Comparison of ENCODE assay signal across 11 cellular contexts in genomic region chr14:86799244-86799647, GRCh38.
DNase-seq lines count a peak whose midpoint lies in the region; ATAC-seq and TF ChIP-seq lines count a peak whose summit lies in the region.
"Had no signal": no experiment of that assay in that cellular context is flagged by ENCODE, and none has a peak within 500 bp of the region (broad histone marks: within the 10 kb centered on the region; RNA-seq: fewer than 3 reads in every experiment).

No MANE protein-coding gene starts in this region.

- H3K4me3 ChIP-seq in AG10803 (ENCODE audit: low read length) = no peak overlapping the region
- H3K4me3 ChIP-seq: SJCRH30, spleen had no signal

- ATAC-seq in left lobe of liver = peak; percentile 84
- ATAC-seq in GM18519 (IDR thresholded peaks at IDR 0.05; ENCODE audit: low FRiP score, unreplicated experiment) = no peak
- ATAC-seq in stimulated activated memory B cell treated with anti-CD40 and anti-IgM and Interleukin-4, amounts not matched to agents 10 μg/mL and 1 μg/mL and 100 μg/mL, for 72 hours = no peak

- DNase-seq in AG10803 (ENCODE audit: low read depth) (peak; percentile 94), Kasumi-1 (lab: John Stamatoyannopoulos, UW) (peak; percentile 31 to 35), amniotic stem cell (lab: John Stamatoyannopoulos, UW) (peak; percentile 69), left lobe of liver (ENCODE audit: low spot score) (peak; percentile 55), NCI-H1436 (lab: John Stamatoyannopoulos, UW) (no peak), NCI-H128 (lab: John Stamatoyannopoulos, UW; ENCODE audit: unreplicated experiment) (no peak)
- DNase-seq: DMS79, spleen had no signal

- H3K9me3 Mint-ChIP-seq in stimulated activated memory B cell treated with anti-CD40 and anti-IgM and Interleukin-4, amounts not matched to agents 10 μg/mL and 1 μg/mL and 100 μg/mL, for 72 hours = no peaks in the 10 kb centered on the region

- H3K4me1 Mint-ChIP-seq in stimulated activated memory B cell treated with anti-CD40 and anti-IgM and Interleukin-4, amounts not matched to agents 10 μg/mL and 1 μg/mL and 100 μg/mL, for 72 hours = no peaks in the 10 kb centered on the region

- H3K27ac Mint-ChIP-seq in stimulated activated memory B cell treated with anti-CD40 and anti-IgM and Interleukin-4, amounts not matched to agents 10 μg/mL and 1 μg/mL and 100 μg/mL, for 72 hours = no peak overlapping the region

- TF ChIP-seq CTCF in AG10803 (conservative IDR thresholded peaks at IDR 0.05; ENCODE audit: low read length) = peak; percentile 24; the same call in 1 of the 2 replicates

- H3K27me3 Mint-ChIP-seq in stimulated activated memory B cell treated with anti-CD40 and anti-IgM and Interleukin-4, amounts not matched to agents 10 μg/mL and 1 μg/mL and 100 μg/mL, for 72 hours = no peaks in the 10 kb centered on the region

- H3K36me3 Mint-ChIP-seq in stimulated activated memory B cell treated with anti-CD40 and anti-IgM and Interleukin-4, amounts not matched to agents 10 μg/mL and 1 μg/mL and 100 μg/mL, for 72 hours = no peaks in the 10 kb centered on the region

- H3K4me3 Mint-ChIP-seq in stimulated activated memory B cell treated with anti-CD40 and anti-IgM and Interleukin-4, amounts not matched to agents 10 μg/mL and 1 μg/mL and 100 μg/mL, for 72 hours = no peak overlapping the region

Comparison
In these comparisons a context has a peak if more than half of its experiments do, and no peak if none do; other contexts are left out.
1. DNase-seq: peak in AG10803 (single experiment), Kasumi-1 (2 of 2), amniotic stem cell (single experiment) and left lobe of liver (single experiment); none in NCI-H1436 (single experiment) and NCI-H128 (single experiment).